ENCODE assay signal across 9 cellular contexts in the genomic region with DNA sequence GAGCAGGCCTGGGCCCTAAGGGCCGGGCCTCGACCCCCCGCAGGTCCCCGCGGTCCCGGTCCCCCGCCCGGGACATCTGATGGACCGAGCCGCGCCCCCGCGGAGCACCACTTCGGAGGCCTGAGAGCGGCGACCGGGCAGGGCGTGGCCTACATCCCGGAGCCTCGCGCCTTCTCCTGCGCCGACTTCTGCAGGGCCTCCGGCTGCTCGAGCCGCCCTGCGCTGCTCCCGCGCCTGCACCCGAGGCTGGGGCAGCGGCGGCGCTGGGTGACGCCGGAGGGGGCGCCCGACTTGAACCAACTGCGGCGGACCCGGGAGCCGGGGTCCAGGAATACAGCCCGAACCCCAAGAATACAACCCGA. TPM values are rescaled to one million over a fixed set of nuclear protein-coding genes. Genes with fewer than 3 reads are reported as not detected.
DNase-seq lines count a peak whose midpoint lies in the region; ATAC-seq and TF ChIP-seq lines count a peak whose summit lies in the region.
"Had no signal": no experiment of that assay in that cellular context is flagged by ENCODE, and none has a peak within 500 bp of the region (broad histone marks: within the 10 kb centered on the region; RNA-seq: fewer than 3 reads in every experiment).

No MANE protein-coding gene starts in this region.

- TF ChIP-seq CTCF in HFF-Myc (IDR thresholded peaks at IDR 0.05; ENCODE audit: low read depth, low read length, missing control alignments) (no peak), left ventricle myocardium inferior (IDR thresholded peaks at IDR 0.05; ENCODE audit: borderline replicate concordance) (no peak)

- H3K27ac ChIP-seq in left ventricle myocardium inferior (replicated peaks), result no peak overlapping the region

- H3K36me3 ChIP-seq in left ventricle myocardium inferior, result no peaks in the 10 kb centered on the region

- ATAC-seq in GM18505 (IDR thresholded peaks at IDR 0.05; ENCODE audit: unreplicated experiment) (no peak), HG03378 (IDR thresholded peaks at IDR 0.05; ENCODE audit: unreplicated experiment) (no peak)

- H3K27me3 ChIP-seq in left ventricle myocardium inferior (ENCODE audit: low read depth), result peaks cover 13% of the 10 kb centered on the region

- H3K4me3 ChIP-seq in HFF-Myc (replicated peaks; ENCODE audit: low read depth, low read length), result 0 out of 2 replicates have a peak overlapping the region, but pooled peaks have one; percentile 4
- H3K4me3 ChIP-seq in left ventricle myocardium inferior, result peak overlapping the region; percentile 63

- DNase-seq in HFF-Myc (ENCODE audit: extremely low read depth, low read depth) (no peak), activated T-helper 1 cell treated with Interleukin-2 at 50 U/mL for 16 hours (ENCODE audit: low read depth) (peak; percentile 22), left ventricle myocardium inferior (peak; percentile 42), NK-92 (lab: John Stamatoyannopoulos, UW; ENCODE audit: unreplicated experiment) (no peak), SW 1271 (lab: John Stamatoyannopoulos, UW) (no peak)
- peak; percentile 41 for DNase-seq in stimulated activated CD4-positive, alpha-beta T cell treated with anti-CD3 and anti-CD28 coated beads, Interleukin-1b, Interleukin-23, amount 100 ng/mL, for 48 hours

- peaks cover 30% of the 10 kb centered on the region for H3K9me3 ChIP-seq in left ventricle myocardium inferior (replicated peaks)

- TF ChIP-seq POLR2A in GM18505 (IDR thresholded peaks at IDR 0.05; ENCODE audit: borderline replicate concordance, extremely low read depth, insufficient read depth, insufficient read length), result no peak

- intact Hi-C loops in left ventricle myocardium inferior (cut with micrococcal nuclease), result no loop called here

- peaks cover 12% of the 10 kb centered on the region for H3K4me1 ChIP-seq in left ventricle myocardium inferior

RNA-seq across cellular contexts. Expression of a gene that starts 14.9 kb away (rescaled TPM):
- not detected for total RNA-seq in left ventricle myocardium inferior
- total RNA-seq: kidney epithelial cell had no signal

RNA-seq across cellular contexts. Expression of a gene that starts 44.6 kb away (rescaled TPM):
- total RNA-seq in left ventricle myocardium inferior, result 1.5 TPM
- total RNA-seq: kidney epithelial cell had no signal

RNA-seq across cellular contexts. Expression of a gene that starts 51.8 kb away (rescaled TPM):
- 0.25 TPM for total RNA-seq in left ventricle myocardium inferior

Comparison
In these comparisons a context has a peak if more than half of its experiments do, and no peak if none do; other contexts are left out.
1. DNase-seq: peak in activated T-helper 1 cell treated with Interleukin-2 at 50 U/mL for 16 hours (single experiment), left ventricle myocardium inferior (single experiment) and stimulated activated CD4-positive, alpha-beta T cell treated with anti-CD3 and anti-CD28 coated beads, Interleukin-1b, Interleukin-23, amount 100 ng/mL, for 48 hours (single experiment); none in HFF-Myc (single experiment), NK-92 (single experiment) and SW 1271 (0 of 2).